ENCODE assay signal across 9 cellular contexts in genomic region chr9:32378496-32378895, GRCh38. TPM values are rescaled to one million over a fixed set of nuclear protein-coding genes. Genes with fewer than 3 reads are reported as not detected.
DNase-seq lines count a peak whose midpoint lies in the region; ATAC-seq and TF ChIP-seq lines count a peak whose summit lies in the region.
"Had no signal": no experiment of that assay in that cellular context is flagged by ENCODE, and none has a peak within 500 bp of the region (broad histone marks: within the 10 kb centered on the region; RNA-seq: fewer than 3 reads in every experiment).

No MANE protein-coding gene starts in this region.

- intact Hi-C loops in body of pancreas (cut with DNase I): loop anchor here (5.0 to 10.0 kb wide), 3 partner anchors 49 to 586 kb away; no protein-coding TSS in a partner anchor

- H3K27me3 ChIP-seq in HAP-1 (ENCODE audit: low read depth) (peaks cover 17% of the 10 kb centered on the region), Peyer's patch (no peaks in the 10 kb centered on the region), body of pancreas (no peaks in the 10 kb centered on the region)
- H3K27me3 ChIP-seq: SJSA1 had no signal

- DNase-seq in AG04449 (ENCODE audit: low read depth, low spot score) (no peak), GM10248 (ENCODE audit: extremely low spot score) (peak; percentile 57), HAP-1 (ENCODE audit: low spot score in 2 of 2) (peak; percentile 56 to 81), LHCN-M2 (ENCODE audit: low read depth) (peak; percentile 74), Peyer's patch (peak in 2 of 3 donors; percentile 18 to 71), body of pancreas (peak; percentile 28 to 59 (median 30)), iPS-NIHi11 (ENCODE audit: low spot score) (peak; percentile 58)
- peak in 2 of 3 donors; percentile 18 to 22 for DNase-seq in stimulated activated CD4-positive, alpha-beta T cell treated with anti-CD3 and anti-CD28 coated beads, TNF-alpha, amount 100 ng/mL, for 1 hour (ENCODE audit: low read depth in 3 of 3, low spot score in 1 of 3)

- TF ChIP-seq CTCF in AG04449 (IDR thresholded peaks at IDR 0.05; ENCODE audit: insufficient read depth, low read length, missing control alignments) (peak; percentile 85), GM10248 (IDR thresholded peaks at IDR 0.05; ENCODE audit: control extremely low read depth, extremely low read depth, low read depth, missing control alignments) (peak; percentile 87), Peyer's patch (IDR thresholded peaks at IDR 0.05) (peak; percentile 28 to 97 (median 78)), body of pancreas (IDR thresholded peaks at IDR 0.05) (peak; percentile 49 to 91 (median 89))

- no peaks in the 10 kb centered on the region for H3K9me3 ChIP-seq in HAP-1
- H3K9me3 ChIP-seq in Peyer's patch: no peaks in the 10 kb centered on the region
- H3K9me3 ChIP-seq in body of pancreas: no peaks in the 10 kb centered on the region
- H3K9me3 ChIP-seq: SJSA1 had no signal

- POLR2A ChIA-PET in AG04449 (lab: Yijun Ruan, JAX) (interaction anchor here (0.9 to 2.6 kb wide), 4 partner anchors 148 to 647 kb away, joined by 3 to 9 read pairs (median 4); partner anchors contain the start of genes DNAJA1, NDUFB6 and RIGI), GM10248 (lab: Yijun Ruan, JAX) (no interaction called here)

- peak; percentile 90 for ATAC-seq in body of pancreas

- CTCF ChIA-PET in AG04449 (lab: Yijun Ruan, JAX) (interaction anchor here (0.7 to 7.4 kb wide), 59 partner anchors 9 to 666 kb away, joined by 3 to 1093 read pairs (median 6); partner anchors contain the start of genes NDUFB6, RIGI, SMIM27 and TOPORS), GM10248 (lab: Yijun Ruan, JAX) (interaction anchor here (0.6 to 7.4 kb wide), 72 partner anchors 9 to 855 kb away, joined by 3 to 872 read pairs (median 6); partner anchors contain the start of genes NDUFB6, RIGI, SMIM27 and TOPORS)

- in situ Hi-C loops in HAP-1 (cut with MboI; ENCODE audit: low sequenced_read_pairs): no loop called here

- H3K4me3 ChIP-seq in AG04449 (ENCODE audit: low read depth, low read length) (no peak overlapping the region), HAP-1 (no peak overlapping the region), Peyer's patch (no peak overlapping the region), body of pancreas (no peak overlapping the region)
- H3K4me3 ChIP-seq: SJSA1 had no signal

- H3K36me3 ChIP-seq in HAP-1 (replicated peaks) (no peaks in the 10 kb centered on the region), Peyer's patch (no peaks in the 10 kb centered on the region), body of pancreas (replicated peaks in 1 of 2; ENCODE audit: insufficient read depth in 1 of 2, low read depth in 2 of 2) (no peaks in the 10 kb centered on the region)
- H3K36me3 ChIP-seq: SJSA1 had no signal

- H3K27ac ChIP-seq in Peyer's patch (no peak overlapping the region), body of pancreas (no peak overlapping the region)
- H3K27ac ChIP-seq: SJSA1 had no signal

- TF ChIP-seq POLR2A in Peyer's patch (IDR thresholded peaks at IDR 0.05): no peak
- no peak for TF ChIP-seq POLR2A in body of pancreas (IDR thresholded peaks at IDR 0.05)

- 0 to 2% methylated on average over 3 of the region's 3 CpGs for WGBS in body of pancreas, 2 donors

- H3K4me1 ChIP-seq in HAP-1: no peaks in the 10 kb centered on the region
- H3K4me1 ChIP-seq in Peyer's patch: no peaks in the 10 kb centered on the region
- H3K4me1 ChIP-seq in body of pancreas: peaks cover under 1% of the 10 kb centered on the region
- H3K4me1 ChIP-seq: SJSA1 had no signal

RNA-seq across cellular contexts. Expression of gene ACO1, which starts 5.9 kb away (rescaled TPM):
- 73.5 and 81.1 TPM in 2 replicates for total RNA-seq in LHCN-M2 (2014; rRNA removed)
- polyA plus RNA-seq in LHCN-M2 (2012): 66.5 TPM
- 10 to 100 TPM; 22.3 to 61.8 (median 51.7) TPM for total RNA-seq in Peyer's patch
- 10 to 100 TPM; 48.8 to 51.1 TPM for total RNA-seq in body of pancreas
